In the genomic region with DNA sequence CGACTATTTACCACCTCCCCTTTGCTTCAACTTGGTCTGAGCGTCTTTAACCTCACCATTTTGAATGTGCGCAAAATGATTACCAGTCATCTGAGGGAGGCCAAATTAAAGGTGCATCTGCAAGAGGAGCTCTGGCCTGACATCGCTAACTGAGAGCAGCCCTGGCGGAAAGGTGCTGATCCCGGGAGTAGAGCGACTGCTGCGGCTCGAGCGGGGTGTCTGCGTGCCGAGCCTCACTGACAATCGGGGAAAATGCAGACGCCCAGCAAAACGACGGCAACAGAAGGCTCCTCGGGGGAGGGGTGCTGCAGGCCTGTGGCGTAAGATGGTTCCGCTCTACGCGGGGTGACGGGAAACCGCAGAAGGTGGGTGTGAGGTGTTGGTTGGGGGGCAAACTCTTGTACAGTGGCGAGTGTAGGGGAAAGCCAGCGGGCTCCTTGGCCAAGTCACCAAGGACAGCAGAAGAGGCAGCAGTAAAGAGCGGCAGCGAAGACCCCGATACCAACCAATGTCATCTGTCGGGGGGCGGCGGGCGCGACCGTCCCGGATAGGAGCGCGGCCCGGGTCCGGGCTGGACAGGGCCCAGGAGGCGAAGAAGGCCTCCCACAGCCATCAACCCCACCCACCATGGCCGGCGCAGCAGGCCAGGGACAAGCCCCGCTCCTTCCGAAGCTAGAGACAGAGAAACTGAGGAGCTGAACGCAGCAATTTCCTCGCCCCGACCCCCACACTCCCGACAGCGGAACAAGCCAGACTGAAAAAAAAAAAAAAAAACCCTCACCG, we compare ENCODE assay signal across 1 cellular context.
TF ChIP-seq lines count a peak whose summit lies in the region.

No MANE protein-coding gene starts in this region.

TF ChIP-seq in HepG2, 621 proteins besides CTCF, POLR2A, EP300 and RAD21 (continued from another document and continues in another):
- TF ChIP-seq, protein P1, sequence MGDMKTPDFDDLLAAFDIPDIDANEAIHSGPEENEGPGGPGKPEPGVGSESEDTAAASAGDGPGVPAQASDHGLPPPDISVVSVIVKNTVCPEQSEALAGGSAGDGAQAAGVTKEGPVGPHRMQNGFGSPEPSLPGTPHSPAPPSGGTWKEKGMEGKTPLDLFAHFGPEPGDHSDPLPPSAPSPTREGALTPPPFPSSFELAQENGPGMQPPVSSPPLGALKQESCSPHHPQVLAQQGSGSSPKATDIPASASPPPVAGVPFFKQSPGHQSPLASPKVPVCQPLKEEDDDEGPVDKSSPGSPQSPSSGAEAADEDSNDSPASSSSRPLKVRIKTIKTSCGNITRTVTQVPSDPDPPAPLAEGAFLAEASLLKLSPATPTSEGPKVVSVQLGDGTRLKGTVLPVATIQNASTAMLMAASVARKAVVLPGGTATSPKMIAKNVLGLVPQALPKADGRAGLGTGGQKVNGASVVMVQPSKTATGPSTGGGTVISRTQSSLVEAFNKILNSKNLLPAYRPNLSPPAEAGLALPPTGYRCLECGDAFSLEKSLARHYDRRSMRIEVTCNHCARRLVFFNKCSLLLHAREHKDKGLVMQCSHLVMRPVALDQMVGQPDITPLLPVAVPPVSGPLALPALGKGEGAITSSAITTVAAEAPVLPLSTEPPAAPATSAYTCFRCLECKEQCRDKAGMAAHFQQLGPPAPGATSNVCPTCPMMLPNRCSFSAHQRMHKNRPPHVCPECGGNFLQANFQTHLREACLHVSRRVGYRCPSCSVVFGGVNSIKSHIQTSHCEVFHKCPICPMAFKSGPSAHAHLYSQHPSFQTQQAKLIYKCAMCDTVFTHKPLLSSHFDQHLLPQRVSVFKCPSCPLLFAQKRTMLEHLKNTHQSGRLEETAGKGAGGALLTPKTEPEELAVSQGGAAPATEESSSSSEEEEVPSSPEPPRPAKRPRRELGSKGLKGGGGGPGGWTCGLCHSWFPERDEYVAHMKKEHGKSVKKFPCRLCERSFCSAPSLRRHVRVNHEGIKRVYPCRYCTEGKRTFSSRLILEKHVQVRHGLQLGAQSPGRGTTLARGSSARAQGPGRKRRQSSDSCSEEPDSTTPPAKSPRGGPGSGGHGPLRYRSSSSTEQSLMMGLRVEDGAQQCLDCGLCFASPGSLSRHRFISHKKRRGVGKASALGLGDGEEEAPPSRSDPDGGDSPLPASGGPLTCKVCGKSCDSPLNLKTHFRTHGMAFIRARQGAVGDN (CRISPR knock-in tag; IDR thresholded peaks at IDR 0.05): peak; percentile 64
- TF ChIP-seq ZNF274 (CRISPR knock-in tag; IDR thresholded peaks at IDR 0.05) (no peak; the same call in 1 of the 2 replicates), ZNF530 (CRISPR knock-in tag; IDR thresholded peaks at IDR 0.05; ENCODE audit: low read depth) (no peak), PHB2 (IDR thresholded peaks at IDR 0.05; ENCODE audit: partially characterized antibody) (no peak), POLR2G (IDR thresholded peaks at IDR 0.05; ENCODE audit: low read depth, low read length) (no peak), STAG1 (CRISPR knock-in tag; IDR thresholded peaks at IDR 0.05) (no peak), HNF4G (IDR thresholded peaks at IDR 0.05; ENCODE audit: borderline replicate concordance, low read depth, low read length) (no peak), HNF4G (CRISPR knock-in tag; IDR thresholded peaks at IDR 0.05; ENCODE audit: borderline replicate concordance, low read depth) (no peak), MED13 (CRISPR knock-in tag; IDR thresholded peaks at IDR 0.05) (no peak), ZNF326 (CRISPR knock-in tag; IDR thresholded peaks at IDR 0.05; ENCODE audit: borderline replicate concordance) (no peak), HMGA1 (CRISPR knock-in tag; conservative IDR thresholded peaks at IDR 0.05) (no peak), XRCC5 (optimal IDR thresholded peaks at IDR 0.05; ENCODE audit: low read length) (peak; percentile 30), WIZ (CRISPR knock-in tag; IDR thresholded peaks at IDR 0.05) (no peak), ELF3 (CRISPR knock-in tag; IDR thresholded peaks at IDR 0.05) (no peak), ZNF564 (CRISPR knock-in tag; IDR thresholded peaks at IDR 0.05) (0 out of 2 replicates have a peak, but pooled peaks have one; percentile 38), CEBPB (IDR thresholded peaks at IDR 0.05; ENCODE audit: borderline replicate concordance, low read depth, low read length) (no peak), RORA (CRISPR knock-in tag; IDR thresholded peaks at IDR 0.05) (no peak), ZNF317 (CRISPR knock-in tag; IDR thresholded peaks at IDR 0.05) (no peak), ZNF598 (CRISPR knock-in tag; IDR thresholded peaks at IDR 0.05; ENCODE audit: borderline replicate concordance) (no peak), ZMYM3 (CRISPR knock-in tag; IDR thresholded peaks at IDR 0.05) (no peak; the same call in 1 of the 2 replicates)
- TF ChIP-seq, protein P2, sequence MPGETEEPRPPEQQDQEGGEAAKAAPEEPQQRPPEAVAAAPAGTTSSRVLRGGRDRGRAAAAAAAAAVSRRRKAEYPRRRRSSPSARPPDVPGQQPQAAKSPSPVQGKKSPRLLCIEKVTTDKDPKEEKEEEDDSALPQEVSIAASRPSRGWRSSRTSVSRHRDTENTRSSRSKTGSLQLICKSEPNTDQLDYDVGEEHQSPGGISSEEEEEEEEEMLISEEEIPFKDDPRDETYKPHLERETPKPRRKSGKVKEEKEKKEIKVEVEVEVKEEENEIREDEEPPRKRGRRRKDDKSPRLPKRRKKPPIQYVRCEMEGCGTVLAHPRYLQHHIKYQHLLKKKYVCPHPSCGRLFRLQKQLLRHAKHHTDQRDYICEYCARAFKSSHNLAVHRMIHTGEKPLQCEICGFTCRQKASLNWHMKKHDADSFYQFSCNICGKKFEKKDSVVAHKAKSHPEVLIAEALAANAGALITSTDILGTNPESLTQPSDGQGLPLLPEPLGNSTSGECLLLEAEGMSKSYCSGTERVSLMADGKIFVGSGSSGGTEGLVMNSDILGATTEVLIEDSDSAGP (CRISPR knock-in tag; IDR thresholded peaks at IDR 0.05; ENCODE audit: borderline replicate concordance): peak; percentile 75
- TF ChIP-seq, protein P3, sequence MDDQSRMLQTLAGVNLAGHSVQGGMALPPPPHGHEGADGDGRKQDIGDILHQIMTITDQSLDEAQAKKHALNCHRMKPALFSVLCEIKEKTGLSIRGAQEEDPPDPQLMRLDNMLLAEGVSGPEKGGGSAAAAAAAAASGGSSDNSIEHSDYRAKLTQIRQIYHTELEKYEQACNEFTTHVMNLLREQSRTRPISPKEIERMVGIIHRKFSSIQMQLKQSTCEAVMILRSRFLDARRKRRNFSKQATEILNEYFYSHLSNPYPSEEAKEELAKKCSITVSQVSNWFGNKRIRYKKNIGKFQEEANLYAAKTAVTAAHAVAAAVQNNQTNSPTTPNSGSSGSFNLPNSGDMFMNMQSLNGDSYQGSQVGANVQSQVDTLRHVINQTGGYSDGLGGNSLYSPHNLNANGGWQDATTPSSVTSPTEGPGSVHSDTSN (CRISPR knock-in tag; IDR thresholded peaks at IDR 0.05; ENCODE audit: borderline replicate concordance): no peak
- TF ChIP-seq, protein P4, sequence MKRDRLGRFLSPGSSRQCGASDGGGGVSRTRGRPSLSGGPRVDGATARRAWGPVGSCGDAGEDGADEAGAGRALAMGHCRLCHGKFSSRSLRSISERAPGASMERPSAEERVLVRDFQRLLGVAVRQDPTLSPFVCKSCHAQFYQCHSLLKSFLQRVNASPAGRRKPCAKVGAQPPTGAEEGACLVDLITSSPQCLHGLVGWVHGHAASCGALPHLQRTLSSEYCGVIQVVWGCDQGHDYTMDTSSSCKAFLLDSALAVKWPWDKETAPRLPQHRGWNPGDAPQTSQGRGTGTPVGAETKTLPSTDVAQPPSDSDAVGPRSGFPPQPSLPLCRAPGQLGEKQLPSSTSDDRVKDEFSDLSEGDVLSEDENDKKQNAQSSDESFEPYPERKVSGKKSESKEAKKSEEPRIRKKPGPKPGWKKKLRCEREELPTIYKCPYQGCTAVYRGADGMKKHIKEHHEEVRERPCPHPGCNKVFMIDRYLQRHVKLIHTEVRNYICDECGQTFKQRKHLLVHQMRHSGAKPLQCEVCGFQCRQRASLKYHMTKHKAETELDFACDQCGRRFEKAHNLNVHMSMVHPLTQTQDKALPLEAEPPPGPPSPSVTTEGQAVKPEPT (CRISPR knock-in tag; IDR thresholded peaks at IDR 0.05; ENCODE audit: low read depth): no peak
- TF ChIP-seq, protein P5, sequence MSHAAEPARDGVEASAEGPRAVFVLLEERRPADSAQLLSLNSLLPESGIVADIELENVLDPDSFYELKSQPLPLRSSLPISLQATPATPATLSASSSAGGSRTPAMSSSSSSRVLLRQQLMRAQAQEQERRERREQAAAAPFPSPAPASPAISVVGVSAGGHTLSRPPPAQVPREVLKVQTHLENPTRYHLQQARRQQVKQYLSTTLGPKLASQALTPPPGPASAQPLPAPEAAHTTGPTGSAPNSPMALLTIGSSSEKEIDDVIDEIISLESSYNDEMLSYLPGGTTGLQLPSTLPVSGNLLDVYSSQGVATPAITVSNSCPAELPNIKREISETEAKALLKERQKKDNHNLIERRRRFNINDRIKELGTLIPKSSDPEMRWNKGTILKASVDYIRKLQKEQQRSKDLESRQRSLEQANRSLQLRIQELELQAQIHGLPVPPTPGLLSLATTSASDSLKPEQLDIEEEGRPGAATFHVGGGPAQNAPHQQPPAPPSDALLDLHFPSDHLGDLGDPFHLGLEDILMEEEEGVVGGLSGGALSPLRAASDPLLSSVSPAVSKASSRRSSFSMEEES (CRISPR knock-in tag; IDR thresholded peaks at IDR 0.05): no peak; the same call in 1 of the 2 replicates
- TF ChIP-seq, protein P6, sequence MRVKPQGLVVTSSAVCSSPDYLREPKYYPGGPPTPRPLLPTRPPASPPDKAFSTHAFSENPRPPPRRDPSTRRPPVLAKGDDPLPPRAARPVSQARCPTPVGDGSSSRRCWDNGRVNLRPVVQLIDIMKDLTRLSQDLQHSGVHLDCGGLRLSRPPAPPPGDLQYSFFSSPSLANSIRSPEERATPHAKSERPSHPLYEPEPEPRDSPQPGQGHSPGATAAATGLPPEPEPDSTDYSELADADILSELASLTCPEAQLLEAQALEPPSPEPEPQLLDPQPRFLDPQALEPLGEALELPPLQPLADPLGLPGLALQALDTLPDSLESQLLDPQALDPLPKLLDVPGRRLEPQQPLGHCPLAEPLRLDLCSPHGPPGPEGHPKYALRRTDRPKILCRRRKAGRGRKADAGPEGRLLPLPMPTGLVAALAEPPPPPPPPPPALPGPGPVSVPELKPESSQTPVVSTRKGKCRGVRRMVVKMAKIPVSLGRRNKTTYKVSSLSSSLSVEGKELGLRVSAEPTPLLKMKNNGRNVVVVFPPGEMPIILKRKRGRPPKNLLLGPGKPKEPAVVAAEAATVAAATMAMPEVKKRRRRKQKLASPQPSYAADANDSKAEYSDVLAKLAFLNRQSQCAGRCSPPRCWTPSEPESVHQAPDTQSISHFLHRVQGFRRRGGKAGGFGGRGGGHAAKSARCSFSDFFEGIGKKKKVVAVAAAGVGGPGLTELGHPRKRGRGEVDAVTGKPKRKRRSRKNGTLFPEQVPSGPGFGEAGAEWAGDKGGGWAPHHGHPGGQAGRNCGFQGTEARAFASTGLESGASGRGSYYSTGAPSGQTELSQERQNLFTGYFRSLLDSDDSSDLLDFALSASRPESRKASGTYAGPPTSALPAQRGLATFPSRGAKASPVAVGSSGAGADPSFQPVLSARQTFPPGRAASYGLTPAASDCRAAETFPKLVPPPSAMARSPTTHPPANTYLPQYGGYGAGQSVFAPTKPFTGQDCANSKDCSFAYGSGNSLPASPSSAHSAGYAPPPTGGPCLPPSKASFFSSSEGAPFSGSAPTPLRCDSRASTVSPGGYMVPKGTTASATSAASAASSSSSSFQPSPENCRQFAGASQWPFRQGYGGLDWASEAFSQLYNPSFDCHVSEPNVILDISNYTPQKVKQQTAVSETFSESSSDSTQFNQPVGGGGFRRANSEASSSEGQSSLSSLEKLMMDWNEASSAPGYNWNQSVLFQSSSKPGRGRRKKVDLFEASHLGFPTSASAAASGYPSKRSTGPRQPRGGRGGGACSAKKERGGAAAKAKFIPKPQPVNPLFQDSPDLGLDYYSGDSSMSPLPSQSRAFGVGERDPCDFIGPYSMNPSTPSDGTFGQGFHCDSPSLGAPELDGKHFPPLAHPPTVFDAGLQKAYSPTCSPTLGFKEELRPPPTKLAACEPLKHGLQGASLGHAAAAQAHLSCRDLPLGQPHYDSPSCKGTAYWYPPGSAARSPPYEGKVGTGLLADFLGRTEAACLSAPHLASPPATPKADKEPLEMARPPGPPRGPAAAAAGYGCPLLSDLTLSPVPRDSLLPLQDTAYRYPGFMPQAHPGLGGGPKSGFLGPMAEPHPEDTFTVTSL (CRISPR knock-in tag; IDR thresholded peaks at IDR 0.05; ENCODE audit: borderline replicate concordance): no peak
- TF ChIP-seq, protein P7, sequence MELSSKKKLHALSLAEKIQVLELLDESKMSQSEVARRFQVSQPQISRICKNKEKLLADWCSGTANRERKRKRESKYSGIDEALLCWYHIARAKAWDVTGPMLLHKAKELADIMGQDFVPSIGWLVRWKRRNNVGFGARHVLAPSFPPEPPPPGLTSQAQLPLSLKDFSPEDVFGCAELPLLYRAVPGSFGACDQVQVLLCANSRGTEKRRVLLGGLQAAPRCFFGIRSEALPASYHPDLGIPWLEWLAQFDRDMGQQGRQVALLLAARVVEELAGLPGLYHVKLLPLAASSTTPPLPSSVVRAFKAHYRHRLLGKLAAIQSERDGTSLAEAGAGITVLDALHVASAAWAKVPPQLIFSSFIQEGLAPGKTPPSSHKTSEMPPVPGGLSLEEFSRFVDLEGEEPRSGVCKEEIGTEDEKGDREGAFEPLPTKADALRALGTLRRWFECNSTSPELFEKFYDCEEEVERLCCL (CRISPR knock-in tag; IDR thresholded peaks at IDR 0.05; ENCODE audit: borderline replicate concordance): no peak
- TF ChIP-seq, protein P8, sequence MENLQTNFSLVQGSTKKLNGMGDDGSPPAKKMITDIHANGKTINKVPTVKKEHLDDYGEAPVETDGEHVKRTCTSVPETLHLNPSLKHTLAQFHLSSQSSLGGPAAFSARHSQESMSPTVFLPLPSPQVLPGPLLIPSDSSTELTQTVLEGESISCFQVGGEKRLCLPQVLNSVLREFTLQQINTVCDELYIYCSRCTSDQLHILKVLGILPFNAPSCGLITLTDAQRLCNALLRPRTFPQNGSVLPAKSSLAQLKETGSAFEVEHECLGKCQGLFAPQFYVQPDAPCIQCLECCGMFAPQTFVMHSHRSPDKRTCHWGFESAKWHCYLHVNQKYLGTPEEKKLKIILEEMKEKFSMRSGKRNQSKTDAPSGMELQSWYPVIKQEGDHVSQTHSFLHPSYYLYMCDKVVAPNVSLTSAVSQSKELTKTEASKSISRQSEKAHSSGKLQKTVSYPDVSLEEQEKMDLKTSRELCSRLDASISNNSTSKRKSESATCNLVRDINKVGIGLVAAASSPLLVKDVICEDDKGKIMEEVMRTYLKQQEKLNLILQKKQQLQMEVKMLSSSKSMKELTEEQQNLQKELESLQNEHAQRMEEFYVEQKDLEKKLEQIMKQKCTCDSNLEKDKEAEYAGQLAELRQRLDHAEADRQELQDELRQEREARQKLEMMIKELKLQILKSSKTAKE (CRISPR knock-in tag; IDR thresholded peaks at IDR 0.05; ENCODE audit: borderline replicate concordance): no peak; the same call in 1 of the 2 replicates
- TF ChIP-seq, protein P9, sequence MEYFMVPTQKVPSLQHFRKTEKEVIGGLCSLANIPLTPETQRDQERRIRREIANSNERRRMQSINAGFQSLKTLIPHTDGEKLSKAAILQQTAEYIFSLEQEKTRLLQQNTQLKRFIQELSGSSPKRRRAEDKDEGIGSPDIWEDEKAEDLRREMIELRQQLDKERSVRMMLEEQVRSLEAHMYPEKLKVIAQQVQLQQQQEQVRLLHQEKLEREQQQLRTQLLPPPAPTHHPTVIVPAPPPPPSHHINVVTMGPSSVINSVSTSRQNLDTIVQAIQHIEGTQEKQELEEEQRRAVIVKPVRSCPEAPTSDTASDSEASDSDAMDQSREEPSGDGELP (IDR thresholded peaks at IDR 0.05; ENCODE audit: borderline replicate concordance, low read depth): no peak
